Comparison of ENCODE assay signal across 25 cellular contexts in the genomic region with DNA sequence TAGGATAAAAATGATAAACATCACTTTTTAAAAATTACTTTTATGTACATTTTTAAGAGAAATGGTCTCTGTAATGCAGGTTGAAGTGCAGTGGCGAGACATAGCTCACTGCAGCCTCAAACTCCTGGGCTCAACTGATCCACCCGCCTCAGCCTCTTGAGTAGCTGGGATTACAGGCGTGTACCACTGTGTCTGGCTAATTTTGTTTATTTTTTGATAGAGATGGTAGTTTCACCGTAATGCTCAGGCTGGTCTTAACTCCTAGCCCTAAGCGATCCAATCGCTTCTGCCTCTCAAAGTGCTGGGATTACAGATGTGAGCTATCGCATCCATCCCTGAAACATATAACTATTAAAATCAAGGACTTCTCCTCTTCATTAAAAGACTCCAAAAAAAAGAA.
"Had no signal": no experiment of that assay in that cellular context is flagged by ENCODE, and none has a peak within 500 bp of the region (broad histone marks: within the 10 kb centered on the region; RNA-seq: fewer than 3 reads in every experiment).

No MANE protein-coding gene starts in this region.

- H3K36me3 Mint-ChIP-seq: natural killer cell treated with Interleukin-12 subunit alpha and Interleukin-12 subunit beta and Interleukin-15 and Interleukin-18, amount 100 ng/mL, for 72 hours had no signal

- H3K36me3 ChIP-seq: prostate gland had no signal

- H3K9me3 ChIP-seq: mucosa of descending colon, prostate gland, right atrium auricular region, testis, tibial artery had no signal

- H3K27ac Mint-ChIP-seq: memory B cell; natural killer cell treated with Interleukin-12 subunit alpha and Interleukin-12 subunit beta and Interleukin-15 and Interleukin-18, amount 100 ng/mL, for 72 hours; stimulated activated memory B cell treated with anti-CD40 and anti-IgM and Interleukin-4, amounts not matched to agents 10 μg/mL and 1 μg/mL and 100 μg/mL, for 72 hours; type B pancreatic cell had no signal

- H3K4me3 Mint-ChIP-seq: effector memory CD8-positive, alpha-beta T cell; memory B cell; naive B cell; natural killer cell treated with Interleukin-12 subunit alpha and Interleukin-12 subunit beta and Interleukin-15 and Interleukin-18, amount 100 ng/mL, for 72 hours; stimulated activated memory B cell treated with anti-CD40 and anti-IgM and Interleukin-4, amounts not matched to agents 10 μg/mL and 1 μg/mL and 100 μg/mL, for 72 hours; type B pancreatic cell had no signal

- H3K27me3 ChIP-seq: right atrium auricular region, testis, tibial artery had no signal

- H3K27me3 Mint-ChIP-seq: effector memory CD8-positive, alpha-beta T cell; memory B cell; naive B cell; natural killer cell treated with Interleukin-12 subunit alpha and Interleukin-12 subunit beta and Interleukin-15 and Interleukin-18, amount 100 ng/mL, for 72 hours; stimulated activated memory B cell treated with anti-CD40 and anti-IgM and Interleukin-4, amounts not matched to agents 10 μg/mL and 1 μg/mL and 100 μg/mL, for 72 hours; type B pancreatic cell had no signal

- ATAC-seq: effector memory CD8-positive, alpha-beta T cell; left lobe of liver; mucosa of descending colon; natural killer cell treated with Interleukin-12 subunit alpha and Interleukin-12 subunit beta and Interleukin-15 and Interleukin-18, amount 100 ng/mL, for 72 hours; sciatic nerve; stimulated activated memory B cell treated with anti-CD40 and anti-IgM and Interleukin-4, amounts not matched to agents 10 μg/mL and 1 μg/mL and 100 μg/mL, for 72 hours; stimulated activated naive CD8-positive, alpha-beta T cell treated with anti-CD3 and anti-CD28 coated beads, Interleukin-15, Interleukin-2, amounts not matched to agents 100 U/mL and 50 U/mL, for 24 hours had no signal

- FAIRE-seq: frontal cortex, kidney had no signal

- H3K4me1 ChIP-seq: prostate gland, right atrium auricular region, testis had no signal

- H3K4me3 ChIP-seq: lung, mucosa of descending colon, prostate gland, right atrium auricular region, smooth muscle cell, testis, tibial artery had no signal

- H3K9me3 Mint-ChIP-seq: effector memory CD8-positive, alpha-beta T cell; memory B cell; natural killer cell treated with Interleukin-12 subunit alpha and Interleukin-12 subunit beta and Interleukin-15 and Interleukin-18, amount 100 ng/mL, for 72 hours; stimulated activated memory B cell treated with anti-CD40 and anti-IgM and Interleukin-4, amounts not matched to agents 10 μg/mL and 1 μg/mL and 100 μg/mL, for 72 hours; type B pancreatic cell had no signal

- H3K4me2 ChIP-seq: smooth muscle cell had no signal

- H3K27ac ChIP-seq: prostate gland, right atrium auricular region, testis, tibial artery had no signal

- DNase-seq: cortex of kidney; effector memory CD8-positive, alpha-beta T cell; head of caudate nucleus; kidney; mucosa of descending colon; naive B cell; nucleus accumbens; stimulated activated CD4-positive, alpha-beta T cell treated with anti-CD3 and anti-CD28 coated beads, Interleukin-12 subunit alpha, Interleukin-12 subunit beta, amount 100 ng/mL, for 4 hours; stimulated activated CD4-positive, alpha-beta T cell treated with anti-CD3 and anti-CD28 coated beads, Interleukin-1b, Interleukin-23, amount 100 ng/mL, for 48 hours; stimulated activated CD4-positive, alpha-beta T cell treated with anti-CD3 and anti-CD28 coated beads, Interleukin-4, amount 100 ng/mL, for 24 hours; stimulated activated naive CD8-positive, alpha-beta T cell treated with anti-CD3 and anti-CD28 coated beads, Interleukin-15, Interleukin-2, amounts not matched to agents 100 U/mL and 50 U/mL, for 24 hours; substantia nigra; testis; tibial artery had no signal
